8 cellular contexts compared by ENCODE assay signal in the genomic region with DNA sequence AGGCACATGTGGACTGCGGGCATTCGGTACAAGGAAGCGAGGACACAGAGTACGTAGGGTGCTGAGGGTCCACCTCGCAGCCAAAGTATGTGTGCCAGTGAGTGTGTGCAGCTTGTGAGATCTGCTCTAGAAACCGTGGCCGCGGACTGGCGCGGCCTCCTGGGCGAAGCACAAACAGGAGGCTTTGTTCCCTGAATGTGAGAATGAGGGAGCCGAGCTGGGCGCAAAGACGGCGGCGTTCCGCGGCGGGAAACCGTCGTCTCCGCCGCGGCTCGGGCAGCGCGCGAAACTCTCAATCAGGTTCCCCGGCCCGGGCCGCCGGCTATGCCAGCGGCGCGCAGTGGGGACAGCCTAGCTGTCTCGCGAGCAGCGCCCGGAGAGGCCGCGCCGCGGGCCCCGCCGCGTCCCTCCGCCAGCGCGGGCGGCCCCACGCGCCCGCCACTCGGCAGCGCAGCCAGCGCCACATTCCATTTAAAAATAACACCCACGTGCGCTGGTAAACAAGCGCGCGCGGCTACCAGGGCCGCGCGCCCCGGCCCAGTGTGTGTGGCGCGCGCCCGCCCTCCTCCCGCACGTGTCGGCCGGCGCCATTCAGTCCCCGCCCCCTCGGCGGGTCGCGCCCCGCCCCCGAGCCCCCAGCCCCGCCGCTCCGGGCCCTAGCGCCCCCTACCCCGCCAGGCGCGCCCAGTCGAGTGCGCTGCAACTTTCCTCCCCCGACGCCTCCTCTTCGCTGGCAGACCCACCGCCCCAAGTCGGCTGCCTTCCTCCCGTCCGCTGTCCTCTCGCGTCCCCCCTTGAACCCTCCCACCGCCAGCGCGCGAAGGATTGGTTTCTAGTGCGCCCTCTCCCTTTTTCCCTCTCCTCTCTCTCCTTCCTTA. TPM values are rescaled to one million over a fixed set of nuclear protein-coding genes. Genes with fewer than 3 reads are reported as not detected.
DNase-seq lines count a peak whose midpoint lies in the region; ATAC-seq and TF ChIP-seq lines count a peak whose summit lies in the region.

No MANE protein-coding gene starts in this region.

- ATAC-seq in right lobe of liver (peak; percentile 13 to 48 (median 35)), GM21717 (IDR thresholded peaks at IDR 0.05; ENCODE audit: unreplicated experiment) (no peak)

- no peak for TF ChIP-seq CTCF in AG10803 (conservative IDR thresholded peaks at IDR 0.05; ENCODE audit: low read length)
- TF ChIP-seq CTCF in right lobe of liver (IDR thresholded peaks at IDR 0.05) = peak in 3 of 4 donors; percentile 5 to 23 (median 7)

- peak overlapping the region; percentile 89 for H3K4me3 ChIP-seq in AG10803 (ENCODE audit: low read length)
- H3K4me3 ChIP-seq in right lobe of liver = peak overlapping the region; percentile 56 to 92 (median 83)

- H3K9me3 ChIP-seq in right lobe of liver = no peaks in the 10 kb centered on the region

- intact Hi-C loops in right lobe of liver (cut with DNase I) = loop anchor here in 1 of 2 donors (10.0 kb wide), 1 partner anchor 207 kb away; no protein-coding TSS in a partner anchor

- 1% methylated on average over 9 of the region's 105 CpGs for WGBS in right lobe of liver (ENCODE audit: insufficient coverage, low coverage, low lambda C conversion rate, missing lambda C conversion rate)

- no peaks in the 10 kb centered on the region for H3K27me3 ChIP-seq in right lobe of liver

- DNase-seq in AG10803 (ENCODE audit: low read depth) (peak; percentile 71), HCEC 1CT (peak; percentile 75), NCI-H524 treated with DMSO at 0.1 percent for 48 hours (lab: John Stamatoyannopoulos, UW) (peak; percentile 68), dermis blood vessel endothelial cell (peak; percentile 78), right lobe of liver (peak in 2 of 3 donors; percentile 78 to 79)
- DNase-seq in activated CD4-positive, alpha-beta T cell treated with anti-CD3 and anti-CD28 coated beads, Interleukin-2, amount 50 U/mL, for 48 hours = peak; percentile 64 to 68
- peak; percentile 74 to 82 for DNase-seq in stimulated activated CD4-positive, alpha-beta T cell treated with anti-CD3 and anti-CD28 coated beads, Interleukin-4, amount 100 ng/mL, for 4 hours

- H3K36me3 ChIP-seq in right lobe of liver = no peaks in the 10 kb centered on the region

- peaks cover 0 to 34% (median 12%) of the 10 kb centered on the region in 4 donors for H3K4me1 ChIP-seq in right lobe of liver

- TF ChIP-seq POLR2A in right lobe of liver (IDR thresholded peaks at IDR 0.05) = peak; percentile 49

- H3K27ac ChIP-seq in right lobe of liver = peak overlapping the region; percentile 94 to 99 (median 99)

RNA-seq across cellular contexts. Expression of a gene that starts 3.0 kb away (rescaled TPM):
- total RNA-seq in dermis blood vessel endothelial cell (21.3 and 22.2 TPM in 2 replicates), right lobe of liver (10 to 100 TPM; 18.1 to 45.2 (median 23.8) TPM)
